Comparison of ENCODE assay signal across 8 cellular contexts in genomic region chr19:409515-410242, GRCh38. TPM values are rescaled to one million over a fixed set of nuclear protein-coding genes. Genes with fewer than 3 reads are reported as not detected.
DNase-seq lines count a peak whose midpoint lies in the region; ATAC-seq and TF ChIP-seq lines count a peak whose summit lies in the region.

No MANE protein-coding gene starts in this region.

- no peak for TF ChIP-seq CTCF in activated B cell treated with CpG ODN at 0.5 μM for 24 hours (IDR thresholded peaks at IDR 0.05)

- H3K27ac Mint-ChIP-seq in activated B cell treated with CpG ODN at 0.5 μM for 24 hours: no peak overlapping the region
- peak overlapping the region; percentile 19 to 76 for H3K27ac Mint-ChIP-seq in stimulated activated naive CD8-positive, alpha-beta T cell treated with anti-CD3 and anti-CD28 coated beads, Interleukin-15, amount 100 ng/mL, for 72 hours

- peaks cover 12% of the 10 kb centered on the region for H3K27me3 Mint-ChIP-seq in activated B cell treated with CpG ODN at 0.5 μM for 24 hours
- H3K27me3 Mint-ChIP-seq in stimulated activated naive CD8-positive, alpha-beta T cell treated with anti-CD3 and anti-CD28 coated beads, Interleukin-15, amount 100 ng/mL, for 72 hours: peaks cover 33% of the 10 kb centered on the region

- CTCF ChIA-PET in activated B cell treated with CpG ODN at 0.5 μM for 24 hours (lab: Charles Lee): no interaction called here

- H3K4me1 Mint-ChIP-seq in activated B cell treated with CpG ODN at 0.5 μM for 24 hours: peaks cover 6% of the 10 kb centered on the region
- peaks cover 18% of the 10 kb centered on the region for H3K4me1 Mint-ChIP-seq in stimulated activated naive CD8-positive, alpha-beta T cell treated with anti-CD3 and anti-CD28 coated beads, Interleukin-15, amount 100 ng/mL, for 72 hours

- no peaks in the 10 kb centered on the region for H3K36me3 Mint-ChIP-seq in activated B cell treated with CpG ODN at 0.5 μM for 24 hours (ENCODE audit: low read depth)

- intact Hi-C loops in activated B cell treated with CpG ODN at 0.5 μM for 24 hours (cut with micrococcal nuclease): no loop called here

- peak; percentile 14 for ATAC-seq in activated B cell treated with CpG ODN at 0.5 μM for 24 hours (ENCODE audit: low read depth)
- no peak for ATAC-seq in stimulated activated naive CD8-positive, alpha-beta T cell treated with anti-CD3 and anti-CD28 coated beads, Interleukin-15, amount 100 ng/mL, for 72 hours

- H3K9me3 Mint-ChIP-seq in activated B cell treated with CpG ODN at 0.5 μM for 24 hours: no peaks in the 10 kb centered on the region
- no peaks in the 10 kb centered on the region for H3K9me3 Mint-ChIP-seq in stimulated activated naive CD8-positive, alpha-beta T cell treated with anti-CD3 and anti-CD28 coated beads, Interleukin-15, amount 100 ng/mL, for 72 hours

- peak overlapping the region; percentile 75 for H3K4me3 Mint-ChIP-seq in activated B cell treated with CpG ODN at 0.5 μM for 24 hours
- H3K4me3 Mint-ChIP-seq in stimulated activated naive CD8-positive, alpha-beta T cell treated with anti-CD3 and anti-CD28 coated beads, Interleukin-15, amount 100 ng/mL, for 72 hours: peak overlapping the region; percentile 74 to 84

- H3K4me3 ChIP-seq in iPS-11a (ENCODE audit: low read depth, low read length): peak overlapping the region; percentile 36

- POLR2A ChIA-PET in activated B cell treated with CpG ODN at 0.5 μM for 24 hours (lab: Charles Lee): no interaction called here

- DNase-seq in NCI-H2227 (lab: John Stamatoyannopoulos, UW; ENCODE audit: unreplicated experiment): peak; percentile 57
- no peak for DNase-seq in NCI-H2227 treated with DMSO at 0.1 percent for 48 hours (lab: John Stamatoyannopoulos, UW)
- no peak for DNase-seq in activated B cell treated with CpG ODN at 0.5 μM for 24 hours
- no peak for DNase-seq in stimulated activated naive CD8-positive, alpha-beta T cell treated with anti-CD3 and anti-CD28 coated beads, Interleukin-15, amount 100 ng/mL, for 72 hours
- no peak for DNase-seq in AG20443 (ENCODE audit: low spot score)
- DNase-seq in T-helper 9 cell: no peak
- DNase-seq in foreskin melanocyte: no peak

RNA-seq across cellular contexts. Expression of gene C2CD4C, which starts 0.7 kb away (rescaled TPM):
- not detected in 2 replicates for total RNA-seq in activated B cell treated with CpG ODN at 0.5 μM for 24 hours

RNA-seq across cellular contexts. Expression of gene SHC2, which starts 51.2 kb away (rescaled TPM):
- 0.24 TPM in 1 of 2 replicates, not detected in the other for total RNA-seq in activated B cell treated with CpG ODN at 0.5 μM for 24 hours
